ENCODE assay signal across 9 cellular contexts in genomic region chr9:104810421-104811339, GRCh38. TPM values are rescaled to one million over a fixed set of nuclear protein-coding genes. Genes with fewer than 3 reads are reported as not detected.
DNase-seq lines count a peak whose midpoint lies in the region; ATAC-seq, FAIRE-seq and TF ChIP-seq lines count a peak whose summit lies in the region.
"Had no signal": no experiment of that assay in that cellular context is flagged by ENCODE, and none has a peak within 500 bp of the region (broad histone marks: within the 10 kb centered on the region; RNA-seq: fewer than 3 reads in every experiment).

No MANE protein-coding gene starts in this region.

- WGBS in suprapubic skin, result 64% methylated on average over 11 of the region's 12 CpGs

- no peaks in the 10 kb centered on the region for H3K36me3 Mint-ChIP-seq in activated CD4-positive, alpha-beta T cell treated with anti-CD3 and anti-CD28 coated beads, Interleukin-2, amount 10 ng/mL, durations not matched to agents 7 days and 5 days (ENCODE audit: low read depth)

- no peak for ATAC-seq in GM21423 (IDR thresholded peaks at IDR 0.05; ENCODE audit: unreplicated experiment)

- no peaks in the 10 kb centered on the region for H3K4me1 ChIP-seq in suprapubic skin

- H3K4me3 ChIP-seq in fibroblast of the aortic adventitia (ENCODE audit: low read depth, low read length) (no peak overlapping the region), suprapubic skin (no peak overlapping the region)

- no peaks in the 10 kb centered on the region for H3K4me1 Mint-ChIP-seq in activated CD4-positive, alpha-beta T cell treated with anti-CD3 and anti-CD28 coated beads, Interleukin-2, amount 10 ng/mL, durations not matched to agents 7 days and 5 days

- peaks cover 94% of the 10 kb centered on the region for H3K36me3 ChIP-seq in suprapubic skin

- no peaks in the 10 kb centered on the region for H3K27me3 Mint-ChIP-seq in activated CD4-positive, alpha-beta T cell treated with anti-CD3 and anti-CD28 coated beads, Interleukin-2, amount 10 ng/mL, durations not matched to agents 7 days and 5 days

- H3K9me3 Mint-ChIP-seq in activated CD4-positive, alpha-beta T cell treated with anti-CD3 and anti-CD28 coated beads, Interleukin-2, amount 10 ng/mL, durations not matched to agents 7 days and 5 days, result no peaks in the 10 kb centered on the region

- POLR2A ChIA-PET in activated CD4-positive, alpha-beta T cell treated with anti-CD3 and anti-CD28 coated beads, Interleukin-2, amount 10 ng/mL, durations not matched to agents 7 days and 5 days (lab: Charles Lee), result no interaction called here

- CTCF ChIA-PET in activated CD4-positive, alpha-beta T cell treated with anti-CD3 and anti-CD28 coated beads, Interleukin-2, amount 10 ng/mL, durations not matched to agents 7 days and 5 days (lab: Charles Lee), result interaction anchor here (0.5 to 0.9 kb wide), 2 partner anchors 357 to 667 kb away, joined by 3 read pairs; no protein-coding TSS in a partner anchor

- TF ChIP-seq POLR2A in suprapubic skin (IDR thresholded peaks at IDR 0.05), result no peak

- no peak overlapping the region for H3K27ac ChIP-seq in suprapubic skin

- TF ChIP-seq EP300 in suprapubic skin (IDR thresholded peaks at IDR 0.05), result no peak

- no peak overlapping the region for H3K27ac Mint-ChIP-seq in activated CD4-positive, alpha-beta T cell treated with anti-CD3 and anti-CD28 coated beads, Interleukin-2, amount 10 ng/mL, durations not matched to agents 7 days and 5 days

- TF ChIP-seq CTCF in fibroblast of the aortic adventitia (IDR thresholded peaks at IDR 0.05; ENCODE audit: insufficient read depth, low read length) (no peak), suprapubic skin (IDR thresholded peaks at IDR 0.05) (no peak)

- H3K4me3 Mint-ChIP-seq in activated CD4-positive, alpha-beta T cell treated with anti-CD3 and anti-CD28 coated beads, Interleukin-2, amount 10 ng/mL, durations not matched to agents 7 days and 5 days, result no peak overlapping the region

- no peaks in the 10 kb centered on the region for H3K27me3 ChIP-seq in suprapubic skin

- no peaks in the 10 kb centered on the region for H3K9me3 ChIP-seq in suprapubic skin

- DNase-seq in GM03348 (ENCODE audit: low spot score), result peak; percentile 33
- peak; percentile 94 for DNase-seq in RCC 7860 (ENCODE audit: low spot score)
- DNase-seq in fibroblast of the aortic adventitia (ENCODE audit: low read depth), result peak; percentile 22
- peak; percentile 100 for DNase-seq in renal cortical epithelial cell (ENCODE audit: low read depth)
- no peak for DNase-seq in NK-92 (lab: John Stamatoyannopoulos, UW; ENCODE audit: unreplicated experiment)
- no peak for DNase-seq in activated CD4-positive, alpha-beta T cell treated with anti-CD3 and anti-CD28 coated beads, Interleukin-2, amount 10 ng/mL, durations not matched to agents 7 days and 5 days
- no peak for DNase-seq in suprapubic skin (ENCODE audit: low spot score in 2 of 2)
- DNase-seq: GF-D8 had no signal

- FAIRE-seq in RCC 7860 (lab: Jason Lieb, UNC), result peak; percentile 95

RNA-seq across cellular contexts. Expression of gene NIPSNAP3B, which starts 46.8 kb away (rescaled TPM):
- total RNA-seq in fibroblast of the aortic adventitia (ENCODE audit: low replicate concordance) (0.72 TPM in 1 of 2 replicates, not detected in the other), renal cortical epithelial cell (0.35 and 1.3 TPM in 2 replicates), suprapubic skin (1 to 10 TPM in 3 of 4 donors, under 1 TPM in 1; 0.26 to 5.1 (median 1.6) TPM)
- total RNA-seq in activated CD4-positive, alpha-beta T cell treated with anti-CD3 and anti-CD28 coated beads, Interleukin-2, amount 10 ng/mL, durations not matched to agents 7 days and 5 days, result under 1 TPM; 0.74 to 0.79 TPM

Comparison
In these comparisons a context has a peak if more than half of its experiments do, and no peak if none do; other contexts are left out.
1. DNase-seq: peak in GM03348 (single experiment), RCC 7860 (single experiment), fibroblast of the aortic adventitia (single experiment) and renal cortical epithelial cell (single experiment); none in NK-92 (single experiment), activated CD4-positive, alpha-beta T cell treated with anti-CD3 and anti-CD28 coated beads, Interleukin-2, amount 10 ng/mL, durations not matched to agents 7 days and 5 days (single experiment) and suprapubic skin (0 of 2).